In the genomic region with DNA sequence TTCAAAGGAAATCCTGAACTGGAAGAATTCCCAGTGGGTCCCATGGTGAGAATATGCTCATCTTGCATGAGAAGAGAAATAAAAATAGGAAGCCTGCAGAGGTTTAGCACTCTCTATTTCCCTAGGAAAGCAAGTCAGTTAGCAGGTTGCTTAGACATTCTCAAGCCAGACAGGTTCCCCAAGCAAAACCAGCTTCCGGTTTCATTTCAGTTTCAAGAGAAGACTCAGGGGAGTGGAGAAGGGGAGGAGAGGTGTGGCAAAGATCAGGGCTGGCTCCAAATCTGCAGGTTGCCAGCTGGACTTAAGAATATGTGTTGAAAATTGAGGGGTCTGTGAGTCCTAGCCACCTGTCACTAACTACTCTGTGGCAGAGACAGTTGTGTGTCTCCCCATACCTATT, we compare ENCODE assay signal across 13 cellular contexts.
DNase-seq lines count a peak whose midpoint lies in the region; ATAC-seq and TF ChIP-seq lines count a peak whose summit lies in the region.
"Had no signal": no experiment of that assay in that cellular context is flagged by ENCODE, and none has a peak within 500 bp of the region (broad histone marks: within the 10 kb centered on the region; RNA-seq: fewer than 3 reads in every experiment).

No MANE protein-coding gene starts in this region.

- ATAC-seq in GM18498 (IDR thresholded peaks at IDR 0.05; ENCODE audit: unreplicated experiment) (peak; percentile 88), GM19372 (IDR thresholded peaks at IDR 0.05; ENCODE audit: low read depth, unreplicated experiment) (peak; percentile 60), HG02870 (IDR thresholded peaks at IDR 0.05; ENCODE audit: unreplicated experiment) (peak; percentile 77), HG03558 (IDR thresholded peaks at IDR 0.05; ENCODE audit: extremely low read depth, unreplicated experiment) (peak; percentile 70)
- ATAC-seq: HepG2 had no signal

- TF ChIP-seq CTCF in GM13977 (IDR thresholded peaks at IDR 0.05; ENCODE audit: extremely low read depth, insufficient read depth, missing control alignments), result no peak

- in situ Hi-C loops in GM13977 (cut with MboI; ENCODE audit: low pct_unique_long_range_greater_than_20kb, low sequenced_read_pairs, unreplicated experiment), result no loop called here

- DNase-seq in DMS79 (lab: John Stamatoyannopoulos, UW) (no peak), GM13977 (ENCODE audit: low spot score) (no peak), NCI-H446 treated with DMSO at 0.1 percent for 48 hours (lab: John Stamatoyannopoulos, UW) (no peak), AG08395 (ENCODE audit: low spot score) (no peak)
- DNase-seq: AML-193, GF-D8, midbrain, NCI-H1930 had no signal
